10 cellular contexts compared by ENCODE assay signal in the genomic region with DNA sequence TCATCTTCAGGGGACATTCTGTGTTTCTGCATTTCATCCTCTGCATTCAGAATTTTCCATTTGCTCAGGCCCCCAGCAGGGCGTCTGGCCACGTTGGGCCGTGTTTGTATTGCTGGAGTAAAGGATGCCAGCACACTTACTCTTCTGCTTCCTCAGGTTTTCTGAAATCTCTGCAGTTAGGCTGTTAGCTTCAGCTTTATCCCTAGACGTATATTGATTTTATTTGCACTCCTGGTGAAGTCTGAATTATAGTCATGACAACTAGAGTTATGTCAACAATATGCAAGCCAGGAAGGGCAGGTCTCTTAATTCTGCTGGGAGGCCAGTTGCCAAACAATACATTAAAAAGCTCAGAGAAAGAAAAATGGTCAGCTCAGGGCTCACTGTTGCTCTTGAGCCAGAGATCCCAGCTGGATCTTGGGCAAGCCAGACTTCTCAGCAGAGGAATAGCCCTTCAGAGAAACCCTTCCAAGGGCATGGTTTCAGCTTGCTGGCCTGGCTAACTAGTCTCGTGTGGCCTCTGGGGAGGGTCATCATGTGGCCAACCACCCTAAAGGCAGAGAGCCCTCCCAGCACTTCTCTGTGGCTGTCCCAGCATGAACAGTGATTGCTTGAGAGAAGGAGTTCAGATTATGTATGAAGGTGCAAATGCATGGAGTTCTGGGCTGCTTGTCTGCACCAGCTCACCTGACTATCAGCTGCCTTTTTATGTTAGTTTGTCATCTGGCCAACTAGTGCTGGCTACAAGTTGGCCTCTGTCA.
A peak's percentile ranks its signal among the peaks of the same experiment; 100 is the strongest.
DNase-seq lines count a peak whose midpoint lies in the region; ATAC-seq and TF ChIP-seq lines count a peak whose summit lies in the region.
"Had no signal": no experiment of that assay in that cellular context is flagged by ENCODE, and none has a peak within 500 bp of the region (broad histone marks: within the 10 kb centered on the region; RNA-seq: fewer than 3 reads in every experiment).

No MANE protein-coding gene starts in this region.

- H3K9me3 Mint-ChIP-seq in CD4-positive, alpha-beta memory T cell: peaks cover 0 to 2% (median 0%) of the 10 kb centered on the region in 8 donors
- no peaks in the 10 kb centered on the region for H3K9me3 Mint-ChIP-seq in effector memory CD8-positive, alpha-beta T cell

- H3K27me3 ChIP-seq in CD4-positive, alpha-beta memory T cell (ENCODE audit: insufficient read depth, low read length): no peaks in the 10 kb centered on the region

- no peaks in the 10 kb centered on the region for H3K9me3 ChIP-seq in CD4-positive, alpha-beta memory T cell (ENCODE audit: control insufficient read depth in 1 of 2, low read length in 2 of 2)

- TF ChIP-seq CTCF in cardiac fibroblast (IDR thresholded peaks at IDR 0.05; ENCODE audit: low read depth, low read length): no peak

- peaks cover 0 to 2% of the 10 kb centered on the region in 2 donors for H3K36me3 Mint-ChIP-seq in CD4-positive, alpha-beta memory T cell
- no peaks in the 10 kb centered on the region for H3K36me3 Mint-ChIP-seq in effector memory CD8-positive, alpha-beta T cell (ENCODE audit: insufficient read depth)

- POLR2A ChIA-PET in CD4-positive, alpha-beta memory T cell (lab: Charles Lee; ENCODE audit: partially characterized antibody): no interaction called here

- no peaks in the 10 kb centered on the region for H3K36me3 ChIP-seq in CD4-positive, alpha-beta memory T cell (ENCODE audit: insufficient read depth, low read length)

- no peak overlapping the region for H3K4me3 ChIP-seq in CD4-positive, alpha-beta memory T cell (ENCODE audit: low read length in 2 of 2)
- H3K4me3 ChIP-seq in cardiac fibroblast (replicated peaks in 1 of 2; ENCODE audit: low read depth in 2 of 2, low read length in 2 of 2): no peak overlapping the region

- no peak overlapping the region for H3K27ac ChIP-seq in CD4-positive, alpha-beta memory T cell (ENCODE audit: low read depth, low read length)

- no peak for ATAC-seq in effector memory CD8-positive, alpha-beta T cell (replicated peaks)
- no peak for ATAC-seq in GM19035 (IDR thresholded peaks at IDR 0.05; ENCODE audit: unreplicated experiment)

- no peaks in the 10 kb centered on the region for H3K27me3 Mint-ChIP-seq in CD4-positive, alpha-beta memory T cell
- no peaks in the 10 kb centered on the region for H3K27me3 Mint-ChIP-seq in effector memory CD8-positive, alpha-beta T cell

- intact Hi-C loops in CD4-positive, alpha-beta memory T cell (cut with micrococcal nuclease): loop anchor here (5.0 kb wide), 1 partner anchor 358 kb away; no protein-coding TSS in a partner anchor

- H3K27ac Mint-ChIP-seq in CD4-positive, alpha-beta memory T cell: peak overlapping the region in 5 of 7 donors; percentile 9 to 62 (median 32)
- peak overlapping the region in 1 of 2 donors; percentile 84 for H3K27ac Mint-ChIP-seq in effector memory CD8-positive, alpha-beta T cell

- CTCF ChIA-PET in CD4-positive, alpha-beta memory T cell (lab: Charles Lee; ENCODE audit: partially characterized antibody): interaction anchor here (1.4 to 1.5 kb wide), 2 partner anchors 9 to 84 kb away, joined by 3 read pairs; no protein-coding TSS in a partner anchor

- peaks cover 12 to 37% (median 16%) of the 10 kb centered on the region in 4 donors for H3K4me1 Mint-ChIP-seq in CD4-positive, alpha-beta memory T cell
- peaks cover 16 to 19% of the 10 kb centered on the region in 2 donors for H3K4me1 Mint-ChIP-seq in effector memory CD8-positive, alpha-beta T cell (ENCODE audit: low read depth in 2 of 2)

- H3K4me3 Mint-ChIP-seq in CD4-positive, alpha-beta memory T cell: no peak overlapping the region
- peak overlapping the region in 1 of 2 donors; percentile 59 for H3K4me3 Mint-ChIP-seq in effector memory CD8-positive, alpha-beta T cell

- DNase-seq in CD4-positive, alpha-beta memory T cell: no peak
- peak; percentile 25 for DNase-seq in NCI-H1105 treated with DMSO at 0.1 percent for 48 hours (lab: John Stamatoyannopoulos, UW)
- peak; percentile 63 to 77 for DNase-seq in cardiac fibroblast (ENCODE audit: low read depth in 2 of 2)
- peak; percentile 51 for DNase-seq in mesenteric fat pad (ENCODE audit: low spot score)
- no peak for DNase-seq in SHP77 treated with DMSO at 0.1 percent for 48 hours (lab: John Stamatoyannopoulos, UW)
- DNase-seq in effector memory CD8-positive, alpha-beta T cell: no peak
- no peak for DNase-seq in stimulated activated CD4-positive, alpha-beta T cell treated with anti-CD3 and anti-CD28 coated beads, Interleukin-2, amount 100 ng/mL, for 48 hours
- DNase-seq: mammary epithelial cell; stimulated activated CD4-positive, alpha-beta T cell treated with anti-CD3 and anti-CD28 coated beads, Interleukin-4, amount 100 ng/mL, for 1 hour had no signal

- H3K4me1 ChIP-seq in CD4-positive, alpha-beta memory T cell (ENCODE audit: insufficient read depth, low read length): peaks cover 6% of the 10 kb centered on the region

Comparison
In these comparisons a context has a peak if more than half of its experiments do, and no peak if none do; other contexts are left out.
1. DNase-seq: peak in NCI-H1105 treated with DMSO at 0.1 percent for 48 hours (single experiment), cardiac fibroblast (2 of 2) and mesenteric fat pad (single experiment); none in CD4-positive, alpha-beta memory T cell (0 of 5), SHP77 treated with DMSO at 0.1 percent for 48 hours (single experiment), effector memory CD8-positive, alpha-beta T cell (0 of 3) and stimulated activated CD4-positive, alpha-beta T cell treated with anti-CD3 and anti-CD28 coated beads, Interleukin-2, amount 100 ng/mL, for 48 hours (0 of 2).